8 cellular contexts compared by ENCODE assay signal in genomic region chr6:73803562-73804221, GRCh38.
A peak's percentile ranks its signal among the peaks of the same experiment; 100 is the strongest.
DNase-seq lines count a peak whose midpoint lies in the region; ATAC-seq and TF ChIP-seq lines count a peak whose summit lies in the region.

No MANE protein-coding gene starts in this region.

- ATAC-seq in GM19023 (IDR thresholded peaks at IDR 0.05; ENCODE audit: unreplicated experiment), result no peak

- peaks cover 12% of the 10 kb centered on the region for H3K4me1 ChIP-seq in left ventricle myocardium inferior

- TF ChIP-seq CTCF in HL-60 (IDR thresholded peaks at IDR 0.05; ENCODE audit: insufficient read depth, low read length) (peak; percentile 36), left ventricle myocardium inferior (IDR thresholded peaks at IDR 0.05; ENCODE audit: borderline replicate concordance) (peak; percentile 45)

- H3K27me3 Mint-ChIP-seq in T-helper 2 cell treated with Interferon-gamma antibody and Interleukin-4, amounts not matched to agents 5 μg/mL and 100 μg/mL, for 36 hours (ENCODE audit: low read depth), result no peaks in the 10 kb centered on the region

- H3K4me3 Mint-ChIP-seq in T-helper 2 cell treated with Interferon-gamma antibody and Interleukin-4, amounts not matched to agents 5 μg/mL and 100 μg/mL, for 36 hours, result no peak overlapping the region

- no peaks in the 10 kb centered on the region for H3K36me3 ChIP-seq in left ventricle myocardium inferior

- peaks cover 3% of the 10 kb centered on the region for H3K4me1 Mint-ChIP-seq in T-helper 2 cell treated with Interferon-gamma antibody and Interleukin-4, amounts not matched to agents 5 μg/mL and 100 μg/mL, for 36 hours (ENCODE audit: low read depth)

- H3K27me3 ChIP-seq in HL-60 (ENCODE audit: insufficient read depth, poor library complexity, severe bottlenecking) (no peaks in the 10 kb centered on the region), left ventricle myocardium inferior (ENCODE audit: low read depth) (no peaks in the 10 kb centered on the region)

- H3K27ac ChIP-seq in HL-60 (replicated peaks) (no peak overlapping the region), left ventricle myocardium inferior (replicated peaks) (no peak overlapping the region)

- no peaks in the 10 kb centered on the region for H3K9me3 Mint-ChIP-seq in T-helper 2 cell treated with Interferon-gamma antibody and Interleukin-4, amounts not matched to agents 5 μg/mL and 100 μg/mL, for 36 hours

- H3K9me3 ChIP-seq in left ventricle myocardium inferior (replicated peaks), result no peaks in the 10 kb centered on the region

- DNase-seq in DMS153 (lab: John Stamatoyannopoulos, UW) (peak; percentile 21), DMS153 treated with DMSO at 0.1 percent for 48 hours (lab: John Stamatoyannopoulos, UW; ENCODE audit: unreplicated experiment) (no peak), HL-60 (ENCODE audit: low read depth in 1 of 2, low spot score in 1 of 2) (peak in 1 of 2 experiments; percentile 5), left ventricle myocardium inferior (no peak), T-helper 9 cell (no peak), NCI-H446 treated with DMSO at 0.1 percent for 48 hours (lab: John Stamatoyannopoulos, UW) (no peak)
- peak; percentile 18 for DNase-seq in T-helper 2 cell treated with Interferon-gamma antibody and Interleukin-4, amounts not matched to agents 5 μg/mL and 100 μg/mL, for 36 hours (ENCODE audit: low spot score)

- intact Hi-C loops in left ventricle myocardium inferior (cut with micrococcal nuclease), result no loop called here

- H3K36me3 Mint-ChIP-seq in T-helper 2 cell treated with Interferon-gamma antibody and Interleukin-4, amounts not matched to agents 5 μg/mL and 100 μg/mL, for 36 hours (ENCODE audit: low read depth), result peaks cover 33% of the 10 kb centered on the region

- no peak overlapping the region for H3K27ac Mint-ChIP-seq in T-helper 2 cell treated with Interferon-gamma antibody and Interleukin-4, amounts not matched to agents 5 μg/mL and 100 μg/mL, for 36 hours

- H3K4me3 ChIP-seq in HL-60 (replicated peaks; ENCODE audit: insufficient read depth, low read length) (no peak overlapping the region), left ventricle myocardium inferior (no peak overlapping the region)

Comparison
In these comparisons a context has a peak if more than half of its experiments do, and no peak if none do; other contexts are left out.
1. DNase-seq: peak in DMS153 (single experiment) and T-helper 2 cell treated with Interferon-gamma antibody and Interleukin-4, amounts not matched to agents 5 μg/mL and 100 μg/mL, for 36 hours (single experiment); none in DMS153 treated with DMSO at 0.1 percent for 48 hours (single experiment), left ventricle myocardium inferior (single experiment), T-helper 9 cell (single experiment) and NCI-H446 treated with DMSO at 0.1 percent for 48 hours (single experiment).